28 cellular contexts compared by ENCODE assay signal in genomic region chr15:59439571-59439970, GRCh38. TPM values are rescaled to one million over a fixed set of nuclear protein-coding genes. Genes with fewer than 3 reads are reported as not detected.
DNase-seq lines count a peak whose midpoint lies in the region; ATAC-seq, FAIRE-seq and TF ChIP-seq lines count a peak whose summit lies in the region.
"Had no signal": no experiment of that assay in that cellular context is flagged by ENCODE, and none has a peak within 500 bp of the region (broad histone marks: within the 10 kb centered on the region; RNA-seq: fewer than 3 reads in every experiment).

No MANE protein-coding gene starts in this region.

- no peaks in the 10 kb centered on the region for H3K36me3 Mint-ChIP-seq in CD4-positive, alpha-beta T cell (ENCODE audit: low read depth)
- H3K36me3 Mint-ChIP-seq in neural crest cell (ENCODE audit: low read depth), result no peaks in the 10 kb centered on the region

- H2AFZ ChIP-seq in HCT116 (ENCODE audit: low read depth, low read length, poor library complexity, severe bottlenecking), result no peak overlapping the region

- H3K9ac ChIP-seq in HCT116 (ENCODE audit: low read length), result no peak overlapping the region
- H3K9ac ChIP-seq: BLaER1 treated with 17β-estradiol and CSF1 and Interleukin-3, amounts not matched to agents 10 nM and 100 nM had no signal

- H4K20me1 ChIP-seq in HCT116 (ENCODE audit: insufficient read depth), result no peaks in the 10 kb centered on the region
- H4K20me1 ChIP-seq: BLaER1 treated with 17β-estradiol and CSF1 and Interleukin-3, amounts not matched to agents 10 nM and 100 nM had no signal

- H3K36me3 ChIP-seq in HCT116 (ENCODE audit: control insufficient read depth in 1 of 2, insufficient read depth in 2 of 2, low read length in 2 of 2), result no peaks in the 10 kb centered on the region
- H3K36me3 ChIP-seq: BLaER1 treated with 17β-estradiol and CSF1 and Interleukin-3, amounts not matched to agents 10 nM and 100 nM; cardiac muscle cell; tibial artery had no signal

- peaks cover 20% of the 10 kb centered on the region for H3K4me1 Mint-ChIP-seq in CD4-positive, alpha-beta T cell (ENCODE audit: low read depth)
- H3K4me1 Mint-ChIP-seq in neural crest cell, result peaks cover 26% of the 10 kb centered on the region

- H3K4me3 ChIP-seq in HCT116 (replicated peaks in 1 of 2; ENCODE audit: low read depth in 1 of 2, low read length in 2 of 2), result no peak overlapping the region
- H3K4me3 ChIP-seq in dorsolateral prefrontal cortex, result peak overlapping the region in 44 of 59 donors; percentile 3 to 82 (median 72)
- H3K4me3 ChIP-seq: cardiac muscle cell, psoas muscle had no signal

- DNase-seq in CD4-positive, alpha-beta T cell, result no peak
- no peak for DNase-seq in HCT116 (ENCODE audit: low read depth, low spot score)
- DNase-seq in dorsolateral prefrontal cortex, result no peak
- no peak for DNase-seq in neural crest cell (ENCODE audit: low read depth, low spot score)
- DNase-seq in GM12891 (ENCODE audit: insufficient read length, low spot score), result no peak
- no peak for DNase-seq in dermis blood vessel endothelial cell
- no peak for DNase-seq in T-helper 2 cell
- DNase-seq: activated CD8-positive, alpha-beta T cell treated with anti-CD3 and anti-CD28 coated beads, Interleukin-2, amount 10 ng/mL, durations not matched to agents 7 days and 5 days; activated naive CD4-positive, alpha-beta T cell treated with anti-CD3 and anti-CD28 coated beads, Interleukin-2, amount 50 U/mL, for 16 hours; aorta; COR-L47; effector CD8-positive, alpha-beta T cell; GOT3; NCI-H1048; NCI-H187; NCI-H524 treated with DMSO at 0.1 percent for 48 hours; NK-92 treated with Interleukin-12 subunit alpha and Interleukin-12 subunit beta, amount 100 ng/mL, for 24 hours; stimulated activated CD4-positive, alpha-beta T cell treated with anti-CD3 and anti-CD28 coated beads, Interleukin-4, amount 100 ng/mL, for 1 hour had no signal

- RAD21 ChIA-PET in HCT116 (lab: Charles Lee; ENCODE audit: low non-redundant PET in 1 of 2, low total read pairs in 2 of 2, uncharacterized antibody in 2 of 2, unreplicated experiment in 2 of 2), result interaction anchor here in 1 of 2 experiments (0.7 kb wide), 1 partner anchor 29 kb away, joined by 3 read pairs; no protein-coding TSS in a partner anchor

- H3K79me2 ChIP-seq in HCT116 (ENCODE audit: insufficient read depth, low read length), result no peaks in the 10 kb centered on the region

- no peaks in the 10 kb centered on the region for H3K9me3 Mint-ChIP-seq in CD4-positive, alpha-beta T cell
- no peaks in the 10 kb centered on the region for H3K9me3 Mint-ChIP-seq in neural crest cell
- H3K9me3 Mint-ChIP-seq: T-helper 2 cell treated with Interferon-gamma antibody and Interleukin-4, amounts not matched to agents 5 μg/mL and 100 μg/mL, for 36 hours had no signal

- CTCF ChIA-PET in CD4-positive, alpha-beta T cell (lab: Charles Lee), result no interaction called here
- CTCF ChIA-PET in HCT116 (lab: Charles Lee), result no interaction called here

- H3K9me3 ChIP-seq in CD4-positive, alpha-beta T cell (ENCODE audit: control insufficient read depth, low read length), result no peaks in the 10 kb centered on the region
- no peaks in the 10 kb centered on the region for H3K9me3 ChIP-seq in HCT116 (ENCODE audit: control insufficient read depth in 1 of 2, insufficient read depth in 1 of 2, low read depth in 1 of 2, low read length in 2 of 2)
- H3K9me3 ChIP-seq: BLaER1 treated with 17β-estradiol and CSF1 and Interleukin-3, amounts not matched to agents 10 nM and 100 nM; psoas muscle; tibial artery had no signal

- no peak for TF ChIP-seq POLR2A in HCT116 (IDR thresholded peaks at IDR 0.05; ENCODE audit: borderline replicate concordance, extremely low read depth, insufficient read depth, insufficient read length)
- no peak for TF ChIP-seq POLR2A in GM12891 (IDR thresholded peaks at IDR 0.05; ENCODE audit: low read depth, low read length)

- H3K9me2 ChIP-seq in HCT116 (ENCODE audit: insufficient read depth), result no peaks in the 10 kb centered on the region

- no peak for FAIRE-seq in GM12891 (lab: Jason Lieb, UNC)
- FAIRE-seq: colon had no signal

- no peak for ATAC-seq in CD4-positive, alpha-beta T cell (ENCODE audit: poor library complexity)
- ATAC-seq in HCT116, result no peak
- ATAC-seq in GM18873 (IDR thresholded peaks at IDR 0.05; ENCODE audit: low FRiP score, unreplicated experiment), result no peak
- ATAC-seq: activated CD8-positive, alpha-beta T cell treated with anti-CD3 and anti-CD28 coated beads, Interleukin-2, amount 10 ng/mL, durations not matched to agents 7 days and 5 days; left lobe of liver; Panc1; psoas muscle; SK-N-SH treated with all-trans-retinoic acid at 6 μM for 48 hours had no signal

- H3K27me3 Mint-ChIP-seq in CD4-positive, alpha-beta T cell, result peaks cover 72% of the 10 kb centered on the region
- peaks cover 53% of the 10 kb centered on the region for H3K27me3 Mint-ChIP-seq in neural crest cell (ENCODE audit: low read depth)

- no peak overlapping the region for H3K27ac ChIP-seq in CD4-positive, alpha-beta T cell (ENCODE audit: low read depth, low read length)
- no peak overlapping the region for H3K27ac ChIP-seq in HCT116 (ENCODE audit: low read depth, low read length)
- peak overlapping the region in 6 of 59 donors; percentile 2 to 82 (median 56) for H3K27ac ChIP-seq in dorsolateral prefrontal cortex
- H3K27ac ChIP-seq: BLaER1 treated with 17β-estradiol and CSF1 and Interleukin-3, amounts not matched to agents 10 nM and 100 nM; cardiac muscle cell; psoas muscle had no signal

- no peak for TF ChIP-seq RAD21 in HCT116 (IDR thresholded peaks at IDR 0.05; ENCODE audit: low read depth)

- BruUV-seq in HCT116 (replicated peaks; lab: Mats Ljungman, UMichigan), result TSS peak; percentile 29

- peaks cover 18% of the 10 kb centered on the region for H3K27me3 ChIP-seq in CD4-positive, alpha-beta T cell (ENCODE audit: control insufficient read depth, insufficient read depth, low read length)
- H3K27me3 ChIP-seq in HCT116 (ENCODE audit: insufficient read depth, low read length) (no peaks in the 10 kb centered on the region), dorsolateral prefrontal cortex (no peaks in the 10 kb centered on the region)
- H3K27me3 ChIP-seq: tibial artery had no signal

- peaks cover 11 to 18% of the 10 kb centered on the region in 2 experiments for H3K4me1 ChIP-seq in HCT116 (ENCODE audit: control insufficient read depth in 1 of 2, insufficient read depth in 2 of 2, low read length in 2 of 2)

- intact Hi-C loops in CD4-positive, alpha-beta T cell (cut with DNase I, micrococcal nuclease), result no loop called here
- intact Hi-C loops in HCT116 (cut with micrococcal nuclease) (no loop called here), dorsolateral prefrontal cortex (cut with DNase I) (loop anchor here in 1 of 2 donors (5.0 kb wide), 4 partner anchors 53 to 667 kb away; partner anchors contain the start of genes MINDY2 and MYO1E)

- no peak for TF ChIP-seq CTCF in CD4-positive, alpha-beta T cell (IDR thresholded peaks at IDR 0.05)
- TF ChIP-seq CTCF in HCT116 (IDR thresholded peaks at IDR 0.05 in 2 of 3, conservative IDR thresholded peaks at IDR 0.05 in 1 of 3; ENCODE audit: borderline replicate concordance in 1 of 3, insufficient read depth in 1 of 3, low read depth in 2 of 3, low read length in 2 of 3) (no peak), dorsolateral prefrontal cortex (IDR thresholded peaks at IDR 0.05 in 54 of 56, conservative IDR thresholded peaks at IDR 0.05 in 2 of 56; ENCODE audit: low read depth in 1 of 56, partially characterized antibody in 56 of 56) (no peak), neural crest cell (conservative IDR thresholded peaks at IDR 0.05) (no peak)

- peak overlapping the region; percentile 81 for H3K4me3 Mint-ChIP-seq in CD4-positive, alpha-beta T cell
- H3K4me3 Mint-ChIP-seq in neural crest cell, result peak overlapping the region; percentile 44

- POLR2A ChIA-PET in CD4-positive, alpha-beta T cell (lab: Charles Lee), result no interaction called here
- POLR2A ChIA-PET in HCT116 (lab: Charles Lee), result no interaction called here

- H3K27ac Mint-ChIP-seq in CD4-positive, alpha-beta T cell, result no peak overlapping the region
- H3K27ac Mint-ChIP-seq in neural crest cell (ENCODE audit: unreplicated experiment), result no peak overlapping the region
- H3K27ac Mint-ChIP-seq: activated CD8-positive, alpha-beta T cell treated with anti-CD3 and anti-CD28 coated beads, Interleukin-2, amount 10 ng/mL, durations not matched to agents 7 days and 5 days; T-helper 2 cell treated with Interferon-gamma antibody and Interleukin-4, amounts not matched to agents 5 μg/mL and 100 μg/mL, for 36 hours had no signal

- no peak overlapping the region for H3K4me2 ChIP-seq in HCT116 (ENCODE audit: low read length)

TF ChIP-seq in HCT116, 20 proteins besides CTCF, POLR2A, EP300 and RAD21 (continues in another document):
- TF ChIP-seq CEBPB (IDR thresholded peaks at IDR 0.05; ENCODE audit: low read depth), result no peak
- no peak for TF ChIP-seq YY1 (IDR thresholded peaks at IDR 0.05; ENCODE audit: extremely low read depth, insufficient replicate concordance, low read depth, low read length)
- TF ChIP-seq CBX3 (IDR thresholded peaks at IDR 0.05; ENCODE audit: low read depth), result no peak

TF ChIP-seq in GM12891, 5 proteins besides CTCF, POLR2A, EP300 and RAD21:
- no peak for TF ChIP-seq PAX5 (IDR thresholded peaks at IDR 0.05; ENCODE audit: insufficient read depth, low read length, severe bottlenecking)
- no peak for TF ChIP-seq TAF1 (IDR thresholded peaks at IDR 0.05; ENCODE audit: low read depth, low read length)
- no peak for TF ChIP-seq SPI1 (IDR thresholded peaks at IDR 0.05; ENCODE audit: low read depth, low read length)
- no peak for TF ChIP-seq POLR2AphosphoS5 (IDR thresholded peaks at IDR 0.05; ENCODE audit: low read depth, low read length)
- TF ChIP-seq POU2F2 (IDR thresholded peaks at IDR 0.05; ENCODE audit: low read depth, low read length), result no peak

RNA-seq across cellular contexts. Expression of gene FAM81A, which starts 1.6 kb away (rescaled TPM):
- not detected for total RNA-seq in CD4-positive, alpha-beta T cell
- total RNA-seq in HCT116 (2021; ENCODE audit: unreplicated experiment) (6.6 TPM), dorsolateral prefrontal cortex (100 to 1,000 TPM in 6 of 120 experiments, 10 to 100 TPM in 114; 23.4 to 120 (median 69.9) TPM), neural crest cell (3.8 and 4.2 TPM in 2 replicates), dermis blood vessel endothelial cell (0.47 TPM in 1 of 2 replicates, not detected in the other)
- polyA plus RNA-seq in HCT116 (2012), result 3.9 and 5.8 TPM in 2 replicates
- 13.4 TPM for polyA plus RNA-seq in GM12891 (2012; ENCODE audit: low read depth, missing spikeins)
- total RNA-seq: left lobe of liver had no signal

Comparison
In these comparisons a context has a peak if more than half of its experiments do, and no peak if none do; other contexts are left out.
1. H3K4me3 ChIP-seq: peak in dorsolateral prefrontal cortex (44 of 59); none in HCT116 (0 of 2).